35 cellular contexts compared by ENCODE assay signal in genomic region chr18:58978916-58979315, GRCh38.
"Had no signal": no experiment of that assay in that cellular context is flagged by ENCODE, and none has a peak within 500 bp of the region (broad histone marks: within the 10 kb centered on the region; RNA-seq: fewer than 3 reads in every experiment).

No MANE protein-coding gene starts in this region.

- H3K27me3 ChIP-seq: MG63 had no signal

- DNase-seq: Karpas-422, Kasumi-1, MG63, MM.1S, MV-4-11, NCI-H1048, NCI-H1092, NCI-H1092 treated with DMSO at 0.1 percent for 48 hours, NCI-H1105, NCI-H1105 treated with DMSO at 0.1 percent for 48 hours, NCI-H1417, NCI-H1417 treated with DMSO at 0.1 percent for 48 hours, NCI-H1436, NCI-H1436 treated with DMSO at 0.1 percent for 48 hours, NCI-H146, NCI-H1694, NCI-H1694 treated with DMSO at 0.1 percent for 48 hours, NCI-H187, NCI-H187 treated with DMSO at 0.1 percent for 48 hours, NCI-H1930, NCI-H2029, NCI-H2029 treated with DMSO at 0.1 percent for 48 hours, NCI-H2081, NCI-H2081 treated with DMSO at 0.1 percent for 48 hours, NCI-H2107, NCI-H2171, NCI-H2171 treated with DMSO at 0.1 percent for 48 hours, NCI-H2227 treated with DMSO at 0.1 percent for 48 hours, NCI-H226, NCI-H345, NCI-H446, NCI-H446 treated with DMSO at 0.1 percent for 48 hours, NCI-H510A, NCI-H510A treated with DMSO at 0.1 percent for 48 hours, NCI-H524 had no signal

- H3K4me3 ChIP-seq: MG63 had no signal

- H3K9me3 ChIP-seq: MG63 had no signal
